ENCODE assay signal across 10 cellular contexts in genomic region chr19:4971816-4972495, GRCh38. TPM values are rescaled to one million over a fixed set of nuclear protein-coding genes. Genes with fewer than 3 reads are reported as not detected.
DNase-seq lines count a peak whose midpoint lies in the region; ATAC-seq and TF ChIP-seq lines count a peak whose summit lies in the region.
"Had no signal": no experiment of that assay in that cellular context is flagged by ENCODE, and none has a peak within 500 bp of the region (broad histone marks: within the 10 kb centered on the region; RNA-seq: fewer than 3 reads in every experiment).

No MANE protein-coding gene starts in this region.

- no peaks in the 10 kb centered on the region for H3K27me3 ChIP-seq in CD4-positive, alpha-beta T cell (ENCODE audit: control insufficient read depth, insufficient read depth, low read length)
- no peaks in the 10 kb centered on the region for H3K27me3 ChIP-seq in OCI-LY1 (ENCODE audit: insufficient read depth, low read length)

- peak overlapping the region; percentile 77 for H3K4me2 ChIP-seq in OCI-LY1 (ENCODE audit: low read length)

- H3K9me2 ChIP-seq in OCI-LY1 (ENCODE audit: low read depth, low read length): no peaks in the 10 kb centered on the region

- intact Hi-C loops in CD4-positive, alpha-beta T cell (cut with DNase I, micrococcal nuclease): no loop called here

- no peaks in the 10 kb centered on the region for H3K36me3 ChIP-seq in OCI-LY1 (ENCODE audit: insufficient read depth, low read length)

- no peaks in the 10 kb centered on the region for H4K20me1 ChIP-seq in OCI-LY1 (ENCODE audit: insufficient read depth, low read length)

- no peak overlapping the region for H2AFZ ChIP-seq in OCI-LY1 (ENCODE audit: low read length)

- TF ChIP-seq CTCF in CD4-positive, alpha-beta T cell (IDR thresholded peaks at IDR 0.05): no peak
- TF ChIP-seq CTCF in OCI-LY1 (IDR thresholded peaks at IDR 0.05; ENCODE audit: low read length) (no peak), endothelial cell (IDR thresholded peaks at IDR 0.05; ENCODE audit: unreplicated experiment) (no peak), osteocyte (IDR thresholded peaks at IDR 0.05) (no peak)

- H3K4me3 ChIP-seq in OCI-LY1 (ENCODE audit: low read depth, low read length, poor library complexity, severe bottlenecking): peak overlapping the region; percentile 68

- H3F3A ChIP-seq in OCI-LY1 (ENCODE audit: insufficient read depth, low read length): no peaks in the 10 kb centered on the region

- no peaks in the 10 kb centered on the region for H3K27me3 Mint-ChIP-seq in CD4-positive, alpha-beta T cell
- peaks cover 13% of the 10 kb centered on the region for H3K27me3 Mint-ChIP-seq in endothelial cell (ENCODE audit: unreplicated experiment)
- no peaks in the 10 kb centered on the region for H3K27me3 Mint-ChIP-seq in osteocyte (ENCODE audit: unreplicated experiment)

- H3K4me1 ChIP-seq in OCI-LY1 (ENCODE audit: insufficient read depth, low read length, severe bottlenecking): peaks cover 64% of the 10 kb centered on the region

- no peak for ATAC-seq in CD4-positive, alpha-beta T cell (ENCODE audit: poor library complexity)
- no peak for ATAC-seq in GM21390 (IDR thresholded peaks at IDR 0.05; ENCODE audit: unreplicated experiment)
- ATAC-seq in GM21786 (IDR thresholded peaks at IDR 0.05; ENCODE audit: unreplicated experiment): no peak

- no peaks in the 10 kb centered on the region for H3K9me3 Mint-ChIP-seq in CD4-positive, alpha-beta T cell
- H3K9me3 Mint-ChIP-seq in endothelial cell (ENCODE audit: unreplicated experiment): no peaks in the 10 kb centered on the region
- no peaks in the 10 kb centered on the region for H3K9me3 Mint-ChIP-seq in osteocyte (ENCODE audit: unreplicated experiment)

- no peaks in the 10 kb centered on the region for H3K79me2 ChIP-seq in OCI-LY1 (ENCODE audit: insufficient read depth, low read length)

- no peak overlapping the region for H3K27ac Mint-ChIP-seq in CD4-positive, alpha-beta T cell
- peak overlapping the region; percentile 55 for H3K27ac Mint-ChIP-seq in endothelial cell (ENCODE audit: unreplicated experiment)
- peak overlapping the region; percentile 27 for H3K27ac Mint-ChIP-seq in osteocyte (ENCODE audit: unreplicated experiment)

- POLR2A ChIA-PET in CD4-positive, alpha-beta T cell (lab: Charles Lee): no interaction called here

- H3K4me1 Mint-ChIP-seq in CD4-positive, alpha-beta T cell (ENCODE audit: low read depth): peaks cover 34% of the 10 kb centered on the region
- H3K4me1 Mint-ChIP-seq in endothelial cell (ENCODE audit: unreplicated experiment) (peaks cover 44% of the 10 kb centered on the region), osteocyte (ENCODE audit: unreplicated experiment) (peaks cover 55% of the 10 kb centered on the region)

- H3K9me3 ChIP-seq in CD4-positive, alpha-beta T cell (ENCODE audit: control insufficient read depth, low read length): no peaks in the 10 kb centered on the region
- no peaks in the 10 kb centered on the region for H3K9me3 ChIP-seq in OCI-LY1 (ENCODE audit: low read length)

- no peak for DNase-seq in CD4-positive, alpha-beta T cell
- no peak for DNase-seq in endothelial cell (ENCODE audit: low spot score)
- DNase-seq in osteocyte (ENCODE audit: extremely low spot score, unreplicated experiment): no peak
- no peak for DNase-seq in pons (ENCODE audit: low spot score)
- no peak for DNase-seq in stimulated activated CD4-positive, alpha-beta T cell treated with anti-CD3 and anti-CD28 coated beads, Interleukin-4, amount 100 ng/mL, for 24 hours
- DNase-seq: foreskin melanocyte, NCI-H2081 treated with DMSO at 0.1 percent for 48 hours had no signal

- H3K36me3 Mint-ChIP-seq in CD4-positive, alpha-beta T cell (ENCODE audit: low read depth): peaks cover 13% of the 10 kb centered on the region
- H3K36me3 Mint-ChIP-seq in endothelial cell (ENCODE audit: low read depth, unreplicated experiment) (peaks cover 7% of the 10 kb centered on the region), osteocyte (ENCODE audit: unreplicated experiment) (peaks cover 3% of the 10 kb centered on the region)

- H3K9ac ChIP-seq in OCI-LY1 (ENCODE audit: low read length): peak overlapping the region; percentile 66; the same call in 1 of the 2 replicates

- CTCF ChIA-PET in CD4-positive, alpha-beta T cell (lab: Charles Lee): interaction anchor here (1.2 kb wide), 1 partner anchor 30 kb away, joined by 4 read pairs; no protein-coding TSS in a partner anchor

- no peak overlapping the region for H3K27ac ChIP-seq in CD4-positive, alpha-beta T cell (ENCODE audit: low read depth, low read length)
- peak overlapping the region; percentile 24 for H3K27ac ChIP-seq in OCI-LY1 (ENCODE audit: low read depth, low read length, poor library complexity, severe bottlenecking)

- H3K4me3 Mint-ChIP-seq in CD4-positive, alpha-beta T cell: peak overlapping the region; percentile 74
- H3K4me3 Mint-ChIP-seq in endothelial cell (ENCODE audit: unreplicated experiment) (peak overlapping the region; percentile 96), osteocyte (ENCODE audit: unreplicated experiment) (peak overlapping the region; percentile 93)

RNA-seq across cellular contexts. Expression of gene KDM4B, which starts 3.0 kb away (rescaled TPM):
- 10 to 100 TPM; 41.8 to 42.5 TPM for total RNA-seq in CD4-positive, alpha-beta T cell
- total RNA-seq in endothelial cell (ENCODE audit: unreplicated experiment) (42.4 TPM), osteocyte (48.4 and 49.0 TPM in 2 replicates)
